In the genomic region with DNA sequence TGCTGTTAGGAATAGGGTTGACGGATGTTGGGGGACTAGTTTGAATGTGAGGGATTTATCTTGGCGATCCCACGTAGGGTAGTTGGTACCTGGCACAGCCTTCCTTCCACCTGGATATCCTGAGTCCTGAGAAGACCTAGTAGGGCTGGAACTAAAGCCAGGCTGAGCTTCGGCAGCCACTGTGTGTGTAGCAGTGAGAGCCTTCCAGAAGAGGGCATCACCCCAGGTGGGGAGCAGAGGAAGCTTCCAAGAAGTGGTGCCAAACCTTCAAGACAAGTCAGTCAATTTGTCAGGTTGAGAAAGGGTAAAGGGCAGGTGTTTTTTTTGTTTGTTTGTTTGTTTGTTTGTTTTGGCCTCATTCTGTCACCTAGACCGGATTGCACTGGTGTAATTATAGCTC, we compare ENCODE assay signal across 12 cellular contexts. TPM values are rescaled to one million over a fixed set of nuclear protein-coding genes. Genes with fewer than 3 reads are reported as not detected.
DNase-seq lines count a peak whose midpoint lies in the region; ATAC-seq and TF ChIP-seq lines count a peak whose summit lies in the region.
"Had no signal": no experiment of that assay in that cellular context is flagged by ENCODE, and none has a peak within 500 bp of the region (broad histone marks: within the 10 kb centered on the region; RNA-seq: fewer than 3 reads in every experiment).

No MANE protein-coding gene starts in this region.

- no peak overlapping the region for H3K4me2 ChIP-seq in SU-DHL-6 (ENCODE audit: low read depth, low read length, poor library complexity, severe bottlenecking)

- H3K4me1 ChIP-seq in BE2C: no peaks in the 10 kb centered on the region
- no peaks in the 10 kb centered on the region for H3K4me1 ChIP-seq in foreskin keratinocyte
- H3K4me1 ChIP-seq: colonic mucosa had no signal

- H3K36me3 ChIP-seq in BE2C (no peaks in the 10 kb centered on the region), H7 (replicated peaks; ENCODE audit: control insufficient read depth, insufficient read depth, low read length) (no peaks in the 10 kb centered on the region; the same call in 1 of the 2 replicates), SU-DHL-6 (ENCODE audit: low read length) (no peaks in the 10 kb centered on the region)
- H3K36me3 ChIP-seq: BLaER1 treated with 17β-estradiol and CSF1 and Interleukin-3, amounts not matched to agents 10 nM and 100 nM; colonic mucosa had no signal

- H3K27ac ChIP-seq in SU-DHL-6 (ENCODE audit: low read depth, low read length) (no peak overlapping the region), foreskin keratinocyte (no peak overlapping the region)
- H3K27ac ChIP-seq: colonic mucosa had no signal

- H2AFZ ChIP-seq in SU-DHL-6 (ENCODE audit: low read depth, low read length, severe bottlenecking): no peak overlapping the region

- peak; percentile 36 for ATAC-seq in foreskin keratinocyte
- no peak for ATAC-seq in HG03354 (IDR thresholded peaks at IDR 0.05; ENCODE audit: poor library complexity, severe bottlenecking, unreplicated experiment)
- ATAC-seq in HG03521 (IDR thresholded peaks at IDR 0.05; ENCODE audit: unreplicated experiment): no peak

- peak; percentile 14; the same call in 1 of the 2 replicates for TF ChIP-seq CTCF in BE2C (IDR thresholded peaks at IDR 0.05; ENCODE audit: low read depth, low read length)
- TF ChIP-seq CTCF in SU-DHL-6 (IDR thresholded peaks at IDR 0.05; ENCODE audit: insufficient read depth, low read length, poor library complexity, severe bottlenecking): peak; percentile 13
- TF ChIP-seq CTCF in foreskin keratinocyte (conservative IDR thresholded peaks at IDR 0.05): peak; percentile 38

- no peaks in the 10 kb centered on the region for H4K20me1 ChIP-seq in SU-DHL-6 (ENCODE audit: low read depth, low read length)
- H4K20me1 ChIP-seq: BLaER1 treated with 17β-estradiol and CSF1 and Interleukin-3, amounts not matched to agents 10 nM and 100 nM had no signal

- H3K27me3 ChIP-seq in BE2C: no peaks in the 10 kb centered on the region; the same call in 1 of the 2 replicates
- no peaks in the 10 kb centered on the region for H3K27me3 ChIP-seq in H7 (ENCODE audit: control insufficient read depth, insufficient read depth, low read length)
- no peaks in the 10 kb centered on the region for H3K27me3 ChIP-seq in SU-DHL-6 (ENCODE audit: low read length)
- H3K27me3 ChIP-seq in foreskin keratinocyte: peaks cover 22% of the 10 kb centered on the region
- H3K27me3 ChIP-seq: BLaER1 treated with 17β-estradiol and CSF1 and Interleukin-3, amounts not matched to agents 10 nM and 100 nM; colonic mucosa had no signal

- H3K4me3 ChIP-seq in BE2C (ENCODE audit: low read depth, low read length) (no peak overlapping the region), H7 (ENCODE audit: insufficient read depth, low read depth, low read length) (no peak overlapping the region), SU-DHL-6 (ENCODE audit: insufficient read depth, low read length, poor library complexity, severe bottlenecking) (no peak overlapping the region)
- H3K4me3 ChIP-seq: BLaER1 treated with 17β-estradiol and CSF1 and Interleukin-3, amounts not matched to agents 10 nM and 100 nM; colonic mucosa had no signal

- no peak overlapping the region for H3K9ac ChIP-seq in SU-DHL-6 (ENCODE audit: low read length)
- H3K9ac ChIP-seq: BLaER1 treated with 17β-estradiol and CSF1 and Interleukin-3, amounts not matched to agents 10 nM and 100 nM had no signal

- DNase-seq in BE2C (no peak), H7 (peak; percentile 57), foreskin keratinocyte (no peak), T-helper 9 cell (no peak), NCI-H2081 treated with DMSO at 0.1 percent for 48 hours (lab: John Stamatoyannopoulos, UW) (no peak)
- DNase-seq: colonic mucosa had no signal

- no peaks in the 10 kb centered on the region for H3K79me2 ChIP-seq in SU-DHL-6 (ENCODE audit: insufficient read depth, low read length)

- H3K9me2 ChIP-seq in SU-DHL-6 (replicated peaks; ENCODE audit: insufficient read depth, low read length): no peaks in the 10 kb centered on the region

- H3F3A ChIP-seq in SU-DHL-6 (ENCODE audit: insufficient read depth): no peaks in the 10 kb centered on the region

- H3K9me3 ChIP-seq in BE2C (no peaks in the 10 kb centered on the region), SU-DHL-6 (ENCODE audit: insufficient read depth, low read length) (no peaks in the 10 kb centered on the region)
- H3K9me3 ChIP-seq: colonic mucosa had no signal

RNA-seq across cellular contexts. Expression of gene FGFBP2, which starts 1.2 kb away (rescaled TPM):
- not detected for polyA plus RNA-seq in BE2C (2012; ENCODE audit: insufficient read depth, insufficient read length, low read depth)
- not detected in 2 replicates for total RNA-seq in H7 (2014; rRNA removed; shearing (Covaris generic))
- total RNA-seq in foreskin keratinocyte: not detected in 2 replicates
- not detected in 2 replicates for polyA plus RNA-seq in foreskin keratinocyte
- total RNA-seq: RPMI7951 had no signal

RNA-seq across cellular contexts. Expression of gene FGFBP1, which starts 25.6 kb away (rescaled TPM):
- not detected for polyA plus RNA-seq in BE2C (2012; ENCODE audit: insufficient read depth, insufficient read length, low read depth)
- not detected in 2 replicates for total RNA-seq in H7 (2014; rRNA removed; shearing (Covaris generic))
- 1,075 and 1,699 TPM in 2 replicates for total RNA-seq in foreskin keratinocyte
- 1,152 and 1,968 TPM in 2 replicates for polyA plus RNA-seq in foreskin keratinocyte
- total RNA-seq: activated naive CD4-positive, alpha-beta T cell treated with anti-CD3 and anti-CD28 coated beads, Interleukin-2, amount 50 U/mL, for 72 hours; RPMI7951 had no signal

Comparison
In these comparisons a context has a peak if more than half of its experiments do, and no peak if none do; other contexts are left out.
1. RNA of gene FGFBP1, which starts 25.6 kb away (total RNA-seq): 1,075 to 1,699 TPM in foreskin keratinocyte; not detected in H7; every median in the first group is over 1,000 times any median in the second.
2. Peak in every context shown above with its lines, with median percentiles within 50 percentile points of each other: CTCF ChIP-seq.